8 cellular contexts compared by ENCODE assay signal in the genomic region with DNA sequence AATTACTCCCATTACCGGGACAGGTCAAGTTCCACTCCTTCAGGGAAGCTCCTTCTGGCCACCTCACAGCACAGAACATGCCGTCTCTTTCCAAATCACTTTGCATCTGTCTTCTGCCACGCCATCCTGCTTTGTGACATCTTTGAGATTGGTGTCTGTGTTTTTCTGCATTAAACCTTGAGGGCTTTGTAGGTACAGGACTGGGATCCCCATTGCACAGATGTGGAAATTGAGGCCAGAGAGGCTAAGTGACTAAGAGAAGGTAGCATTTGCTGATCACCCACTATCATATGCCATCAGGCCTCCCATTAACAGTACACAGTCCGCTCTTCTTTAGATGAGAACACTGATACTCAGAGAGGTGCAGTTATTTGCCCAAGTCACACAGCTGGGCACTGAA. TPM values are rescaled to one million over a fixed set of nuclear protein-coding genes. Genes with fewer than 3 reads are reported as not detected.
"Had no signal": no experiment of that assay in that cellular context is flagged by ENCODE, and none has a peak within 500 bp of the region (broad histone marks: within the 10 kb centered on the region; RNA-seq: fewer than 3 reads in every experiment).

No MANE protein-coding gene starts in this region.

- H3K4me2 ChIP-seq: KMS-11 had no signal

- H3K27ac Mint-ChIP-seq: IgD-negative memory B cell had no signal

- H3K4me3 Mint-ChIP-seq: IgD-negative memory B cell had no signal

- H3K9ac ChIP-seq: KMS-11 had no signal

- FAIRE-seq: HTR-8/SVneo had no signal

- H3K27ac ChIP-seq: HL-60, KMS-11 had no signal

- DNase-seq: IMR-90, KBM-7, KG1 had no signal

RNA-seq across cellular contexts. Expression of a gene that starts 9.5 kb away (rescaled TPM):
- total RNA-seq: HT-29, IMR-90 had no signal
- polyA plus RNA-seq: IgD-negative memory B cell, IMR-90 had no signal
